Comparison of ENCODE assay signal across 1 cellular context in the genomic region with DNA sequence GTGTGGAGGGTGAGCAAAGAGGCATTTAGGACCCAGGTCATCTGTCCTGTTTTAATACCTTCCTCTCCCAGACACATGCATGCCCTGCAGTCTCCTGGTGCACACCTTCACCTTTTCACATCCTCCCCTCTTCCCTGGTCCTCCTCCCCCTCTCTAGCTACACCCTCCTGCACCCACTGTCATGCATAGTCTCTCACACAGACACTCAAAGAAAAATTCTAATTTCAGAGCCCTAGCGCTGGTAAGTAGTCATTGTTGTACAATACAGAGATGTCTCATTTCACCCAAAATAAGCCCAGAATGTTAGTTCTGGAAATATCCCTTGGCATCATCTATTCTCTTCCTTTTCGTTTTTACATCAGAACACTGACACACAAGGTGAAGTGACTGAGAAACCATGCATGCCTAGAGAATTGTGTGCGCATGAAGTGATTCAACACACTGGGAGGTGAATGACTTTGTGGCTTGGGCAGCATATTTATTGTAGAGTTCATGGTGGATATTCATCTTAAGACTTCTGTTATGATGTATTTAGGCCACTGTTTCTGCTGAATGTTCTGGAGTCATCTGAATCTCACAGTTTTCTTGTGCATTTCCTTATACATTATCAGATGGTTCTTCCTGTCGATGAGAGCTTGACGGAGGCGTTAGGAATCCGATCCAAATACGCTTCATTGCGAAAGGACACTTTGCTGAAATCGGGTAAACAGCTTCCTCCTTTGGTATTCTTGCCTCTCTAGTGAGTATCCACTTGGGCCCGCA.
TF ChIP-seq lines count a peak whose summit lies in the region.

No MANE protein-coding gene starts in this region.

TF ChIP-seq in SK-N-SH treated with all-trans-retinoic acid at 6 μM for 48 hours, 23 proteins besides CTCF, POLR2A, EP300 and RAD21:
- TF ChIP-seq ZC3H10 (CRISPR knock-in tag; IDR thresholded peaks at IDR 0.05): no peak
- TF ChIP-seq, protein P1, sequence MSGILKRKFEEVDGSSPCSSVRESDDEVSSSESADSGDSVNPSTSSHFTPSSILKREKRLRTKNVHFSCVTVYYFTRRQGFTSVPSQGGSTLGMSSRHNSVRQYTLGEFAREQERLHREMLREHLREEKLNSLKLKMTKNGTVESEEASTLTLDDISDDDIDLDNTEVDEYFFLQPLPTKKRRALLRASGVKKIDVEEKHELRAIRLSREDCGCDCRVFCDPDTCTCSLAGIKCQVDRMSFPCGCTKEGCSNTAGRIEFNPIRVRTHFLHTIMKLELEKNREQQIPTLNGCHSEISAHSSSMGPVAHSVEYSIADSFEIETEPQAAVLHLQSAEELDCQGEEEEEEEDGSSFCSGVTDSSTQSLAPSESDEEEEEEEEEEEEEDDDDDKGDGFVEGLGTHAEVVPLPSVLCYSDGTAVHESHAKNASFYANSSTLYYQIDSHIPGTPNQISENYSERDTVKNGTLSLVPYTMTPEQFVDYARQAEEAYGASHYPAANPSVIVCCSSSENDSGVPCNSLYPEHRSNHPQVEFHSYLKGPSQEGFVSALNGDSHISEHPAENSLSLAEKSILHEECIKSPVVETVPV (CRISPR knock-in tag; IDR thresholded peaks at IDR 0.05): no peak
- TF ChIP-seq OSR1 (CRISPR knock-in tag; IDR thresholded peaks at IDR 0.05): no peak
- TF ChIP-seq ESRRG (CRISPR knock-in tag; IDR thresholded peaks at IDR 0.05): no peak
- TF ChIP-seq GLIS3 (CRISPR knock-in tag; IDR thresholded peaks at IDR 0.05): no peak
- no peak for TF ChIP-seq SNAI2 (CRISPR knock-in tag; IDR thresholded peaks at IDR 0.05)
- TF ChIP-seq, protein P2, sequence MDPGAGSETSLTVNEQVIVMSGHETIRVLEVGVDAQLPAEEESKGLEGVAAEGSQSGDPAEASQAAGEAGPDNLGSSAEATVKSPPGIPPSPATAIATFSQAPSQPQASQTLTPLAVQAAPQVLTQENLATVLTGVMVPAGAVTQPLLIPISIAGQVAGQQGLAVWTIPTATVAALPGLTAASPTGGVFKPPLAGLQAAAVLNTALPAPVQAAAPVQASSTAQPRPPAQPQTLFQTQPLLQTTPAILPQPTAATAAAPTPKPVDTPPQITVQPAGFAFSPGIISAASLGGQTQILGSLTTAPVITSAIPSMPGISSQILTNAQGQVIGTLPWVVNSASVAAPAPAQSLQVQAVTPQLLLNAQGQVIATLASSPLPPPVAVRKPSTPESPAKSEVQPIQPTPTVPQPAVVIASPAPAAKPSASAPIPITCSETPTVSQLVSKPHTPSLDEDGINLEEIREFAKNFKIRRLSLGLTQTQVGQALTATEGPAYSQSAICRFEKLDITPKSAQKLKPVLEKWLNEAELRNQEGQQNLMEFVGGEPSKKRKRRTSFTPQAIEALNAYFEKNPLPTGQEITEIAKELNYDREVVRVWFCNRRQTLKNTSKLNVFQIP (CRISPR knock-in tag; IDR thresholded peaks at IDR 0.05; ENCODE audit: borderline replicate concordance, low read depth): no peak
- no peak for TF ChIP-seq CSDC2 (CRISPR knock-in tag; IDR thresholded peaks at IDR 0.05)
